In genomic region chr13:30800107-30800506, GRCh38 we compare ENCODE assay signal across 23 cellular contexts.
DNase-seq lines count a peak whose midpoint lies in the region; ATAC-seq, FAIRE-seq and TF ChIP-seq lines count a peak whose summit lies in the region.
"Had no signal": no experiment of that assay in that cellular context is flagged by ENCODE, and none has a peak within 500 bp of the region (broad histone marks: within the 10 kb centered on the region; RNA-seq: fewer than 3 reads in every experiment).

No MANE protein-coding gene starts in this region.

- H3K4me3 Mint-ChIP-seq in T-helper 1 cell treated with Interleukin-12 subunit alpha and Interleukin-12 subunit beta and Interleukin-4 antibody, amounts not matched to agents 30 μg/mL and 1 μg/mL, for 36 hours: no peak overlapping the region
- no peak overlapping the region for H3K4me3 Mint-ChIP-seq in neural progenitor cell
- H3K4me3 Mint-ChIP-seq: CD8-positive, alpha-beta memory T cell; GM23338 had no signal

- no peak for FAIRE-seq in endothelial cell of umbilical vein (lab: Jason Lieb, UNC)
- FAIRE-seq: GM12892, RCC 7860 had no signal

- no TSS peak for BruUV-seq in endothelial cell of umbilical vein (replicated peaks; lab: Mats Ljungman, UMichigan)

- no peak for TF ChIP-seq POLR2A in endothelial cell of umbilical vein (IDR thresholded peaks at IDR 0.05; ENCODE audit: low read depth, low read length)

- H4K20me1 ChIP-seq in endothelial cell of umbilical vein (replicated peaks; ENCODE audit: control insufficient read depth, extremely low read depth, insufficient read depth, low read length) (no peaks in the 10 kb centered on the region), neural progenitor cell (ENCODE audit: low read depth) (no peaks in the 10 kb centered on the region)

- no peaks in the 10 kb centered on the region for H3K36me3 Mint-ChIP-seq in T-helper 1 cell treated with Interleukin-12 subunit alpha and Interleukin-12 subunit beta and Interleukin-4 antibody, amounts not matched to agents 30 μg/mL and 1 μg/mL, for 36 hours (ENCODE audit: low read depth)
- H3K36me3 Mint-ChIP-seq in neural progenitor cell: no peaks in the 10 kb centered on the region
- H3K36me3 Mint-ChIP-seq: CD8-positive, alpha-beta memory T cell had no signal

- DNase-seq in T-helper 1 cell (no peak), endothelial cell of umbilical vein (ENCODE audit: low read depth, low spot score) (no peak), neural progenitor cell (ENCODE audit: low spot score) (no peak), epidermal melanocyte (ENCODE audit: insufficient read length, low spot score) (no peak), occipital lobe (lab: John Stamatoyannopoulos, UW) (no peak)
- DNase-seq: Calu3; CD8-positive, alpha-beta memory T cell; DMS153; KG1; NCI-H1105; NCI-H2081 treated with DMSO at 0.1 percent for 48 hours; NCI-H2171 treated with DMSO at 0.1 percent for 48 hours; NCI-H446; NCI-H526 had no signal

- H3K4me1 ChIP-seq in endothelial cell of umbilical vein (ENCODE audit: control insufficient read depth, extremely low read depth, insufficient read depth, low read length): peaks cover 36% of the 10 kb centered on the region
- peaks cover 16% of the 10 kb centered on the region for H3K4me1 ChIP-seq in neural progenitor cell

- H3K79me2 ChIP-seq in endothelial cell of umbilical vein (ENCODE audit: control insufficient read depth, insufficient read depth, low read length) (no peaks in the 10 kb centered on the region), neural progenitor cell (ENCODE audit: low read depth) (no peaks in the 10 kb centered on the region)

- CTCF ChIA-PET in endothelial cell of umbilical vein (lab: Charles Lee): interaction anchor here (1.6 kb wide), 1 partner anchor 668 kb away, joined by 5 read pairs; no protein-coding TSS in a partner anchor

- H3K4me3 ChIP-seq in endothelial cell of umbilical vein (replicated peaks in 1 of 3; ENCODE audit: insufficient read depth in 1 of 3, low read depth in 1 of 3, low read length in 3 of 3) (no peak overlapping the region), neural progenitor cell (no peak overlapping the region)
- H3K4me3 ChIP-seq: GM23338, HAP-1 had no signal

- dilution Hi-C loops in endothelial cell of umbilical vein (cut with MboI; ENCODE audit: extremely low pct_ligation_motif_present, low sequenced_read_pairs): loop anchor here (10.0 kb wide), 1 partner anchor 65 kb away; no protein-coding TSS in a partner anchor

- TF ChIP-seq CTCF in endothelial cell of umbilical vein (IDR thresholded peaks at IDR 0.05; ENCODE audit: extremely low read depth in 1 of 2, insufficient read depth in 1 of 2, low read depth in 1 of 2, low read length in 2 of 2): no peak
- TF ChIP-seq CTCF in neural progenitor cell (IDR thresholded peaks at IDR 0.05): no peak

- H2AFZ ChIP-seq in endothelial cell of umbilical vein (ENCODE audit: low read depth, low read length) (peak overlapping the region; percentile 60), neural progenitor cell (replicated peaks) (peak overlapping the region; percentile 32)
- H2AFZ ChIP-seq: GM23338 had no signal

- POLR2A ChIA-PET in endothelial cell of umbilical vein (lab: Charles Lee): no interaction called here

- H3K9me3 ChIP-seq in endothelial cell of umbilical vein (replicated peaks; ENCODE audit: control insufficient read depth, insufficient read depth, low read length) (no peaks in the 10 kb centered on the region), neural progenitor cell (ENCODE audit: low read depth) (no peaks in the 10 kb centered on the region)
- H3K9me3 ChIP-seq: HAP-1 had no signal

- peaks cover 37% of the 10 kb centered on the region for H3K4me1 Mint-ChIP-seq in T-helper 1 cell treated with Interleukin-12 subunit alpha and Interleukin-12 subunit beta and Interleukin-4 antibody, amounts not matched to agents 30 μg/mL and 1 μg/mL, for 36 hours (ENCODE audit: low read depth)
- H3K4me1 Mint-ChIP-seq in neural progenitor cell: peaks cover 37% of the 10 kb centered on the region

- H3K9ac ChIP-seq in endothelial cell of umbilical vein (replicated peaks; ENCODE audit: extremely low read depth, insufficient read depth, low read length) (no peak overlapping the region), neural progenitor cell (no peak overlapping the region)

- H3K4me2 ChIP-seq in endothelial cell of umbilical vein (ENCODE audit: insufficient read depth, low read length) (no peak overlapping the region), neural progenitor cell (no peak overlapping the region)
- H3K4me2 ChIP-seq: GM23338 had no signal

- H3K27ac Mint-ChIP-seq in T-helper 1 cell treated with Interleukin-12 subunit alpha and Interleukin-12 subunit beta and Interleukin-4 antibody, amounts not matched to agents 30 μg/mL and 1 μg/mL, for 36 hours: peak overlapping the region; percentile 18
- H3K27ac Mint-ChIP-seq in neural progenitor cell: no peak overlapping the region

- no peaks in the 10 kb centered on the region for H3K36me3 ChIP-seq in endothelial cell of umbilical vein (ENCODE audit: control insufficient read depth in 2 of 2, extremely low read depth in 1 of 2, insufficient read depth in 2 of 2, low read length in 2 of 2)
- H3K36me3 ChIP-seq in neural progenitor cell: no peaks in the 10 kb centered on the region
- H3K36me3 ChIP-seq: HAP-1 had no signal

- H3K9me1 ChIP-seq in endothelial cell of umbilical vein (replicated peaks; ENCODE audit: control insufficient read depth, extremely low read depth, insufficient read depth, low read length): no peaks in the 10 kb centered on the region

- intact Hi-C loops in endothelial cell of umbilical vein (cut with micrococcal nuclease): loop anchor here (5.0 kb wide), 1 partner anchor 443 kb away; no protein-coding TSS in a partner anchor

- no peaks in the 10 kb centered on the region for H3F3A ChIP-seq in neural progenitor cell (ENCODE audit: low read depth)

- no peaks in the 10 kb centered on the region for H3K27me3 Mint-ChIP-seq in T-helper 1 cell treated with Interleukin-12 subunit alpha and Interleukin-12 subunit beta and Interleukin-4 antibody, amounts not matched to agents 30 μg/mL and 1 μg/mL, for 36 hours (ENCODE audit: low read depth)
- H3K27me3 Mint-ChIP-seq in neural progenitor cell (ENCODE audit: insufficient read depth, low read depth): peaks cover 14% of the 10 kb centered on the region

- no peaks in the 10 kb centered on the region for H3K9me3 Mint-ChIP-seq in T-helper 1 cell treated with Interleukin-12 subunit alpha and Interleukin-12 subunit beta and Interleukin-4 antibody, amounts not matched to agents 30 μg/mL and 1 μg/mL, for 36 hours
- H3K9me3 Mint-ChIP-seq in neural progenitor cell: peaks cover 3% of the 10 kb centered on the region
- H3K9me3 Mint-ChIP-seq: CD8-positive, alpha-beta memory T cell; GM23338 had no signal

- no peak for ATAC-seq in GM19328 (IDR thresholded peaks at IDR 0.05; ENCODE audit: unreplicated experiment)
- ATAC-seq in HG02588 (IDR thresholded peaks at IDR 0.05; ENCODE audit: unreplicated experiment): no peak
- ATAC-seq: GM23338 had no signal

- H3K27me3 ChIP-seq in endothelial cell of umbilical vein (ENCODE audit: control insufficient read depth in 2 of 2, insufficient read depth in 2 of 2, low read length in 2 of 2) (no peaks in the 10 kb centered on the region), neural progenitor cell (no peaks in the 10 kb centered on the region)

- no peak overlapping the region for H3K27ac ChIP-seq in endothelial cell of umbilical vein (ENCODE audit: insufficient read depth, low read depth, low read length)
- H3K27ac ChIP-seq in neural progenitor cell: no peak overlapping the region
- H3K27ac ChIP-seq: 22Rv1, C4-2B had no signal

TF ChIP-seq in endothelial cell of umbilical vein, 7 proteins besides CTCF, POLR2A, EP300 and RAD21:
- TF ChIP-seq EZH2 (IDR thresholded peaks at IDR 0.05; ENCODE audit: borderline replicate concordance, low read depth, low read length, severe bottlenecking) (no peak), POLR2AphosphoS5 (IDR thresholded peaks at IDR 0.05; ENCODE audit: insufficient read depth, low read depth, low read length) (no peak), MYC (IDR thresholded peaks at IDR 0.05; ENCODE audit: low read depth, low read length) (no peak), FOS (IDR thresholded peaks at IDR 0.05; ENCODE audit: borderline replicate concordance, insufficient read depth, low read length) (no peak), MAX (IDR thresholded peaks at IDR 0.05; ENCODE audit: insufficient read depth, insufficient read length) (no peak), GATA2 (IDR thresholded peaks at IDR 0.05; ENCODE audit: insufficient read depth, insufficient read length, low read depth, low read length) (no peak), JUN (IDR thresholded peaks at IDR 0.05; ENCODE audit: borderline replicate concordance, insufficient read depth, insufficient read length, low read depth) (no peak)
